ENCODE assay signal across 8 cellular contexts in the genomic region with DNA sequence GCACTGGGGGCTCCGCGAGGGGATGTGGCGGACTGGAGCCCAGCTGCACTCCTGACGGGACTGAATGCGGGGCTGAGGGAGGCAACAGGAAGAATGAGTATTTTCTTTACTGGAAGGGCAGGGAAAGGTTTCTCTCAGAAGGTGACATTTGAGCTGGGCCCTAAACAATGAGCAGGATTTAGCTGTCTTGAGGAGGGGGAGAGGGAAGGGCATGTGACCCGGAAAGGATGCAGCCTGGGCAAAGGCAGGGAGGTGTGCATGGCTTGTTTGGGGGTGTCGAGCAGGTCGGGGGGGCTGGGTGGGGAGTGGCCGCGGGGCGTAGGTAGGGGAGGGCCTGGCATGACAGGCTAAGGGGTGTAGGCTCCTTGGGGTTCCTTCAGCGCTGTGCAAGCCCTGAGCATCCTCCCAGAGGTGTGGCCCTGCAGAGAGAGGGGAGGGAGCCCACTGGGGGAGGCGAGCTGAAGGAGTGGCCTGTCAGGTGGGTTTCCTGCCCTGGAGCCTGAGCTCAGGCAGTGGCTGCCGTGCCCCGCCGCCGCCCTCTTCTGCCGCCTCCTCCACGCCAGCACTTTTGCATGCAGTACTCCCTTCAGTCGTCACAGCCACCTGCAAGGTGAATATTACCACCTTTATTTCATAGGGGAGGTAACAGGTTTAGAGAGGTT.
DNase-seq lines count a peak whose midpoint lies in the region; ATAC-seq lines count a peak whose summit lies in the region.

No MANE protein-coding gene starts in this region.

- H3K9ac ChIP-seq in BLaER1 treated with 17β-estradiol and CSF1 and Interleukin-3, amounts not matched to agents 10 nM and 100 nM = peak overlapping the region; percentile 81 to 95 (median 85)
- H3K9ac ChIP-seq in iPS-15b (ENCODE audit: low read depth, low read length) = no peak overlapping the region

- peak overlapping the region; percentile 88 to 99 (median 96) for H3K27ac ChIP-seq in BLaER1 treated with 17β-estradiol and CSF1 and Interleukin-3, amounts not matched to agents 10 nM and 100 nM

- H4K20me1 ChIP-seq in BLaER1 treated with 17β-estradiol and CSF1 and Interleukin-3, amounts not matched to agents 10 nM and 100 nM = no peaks in the 10 kb centered on the region

- H3K4me3 ChIP-seq in BLaER1 treated with 17β-estradiol and CSF1 and Interleukin-3, amounts not matched to agents 10 nM and 100 nM = peak overlapping the region; percentile 32 to 68 (median 59)
- H3K4me3 ChIP-seq in iPS-15b (ENCODE audit: low read depth, low read length) = peak overlapping the region; percentile 53

- DNase-seq in NK-92 (lab: John Stamatoyannopoulos, UW; ENCODE audit: unreplicated experiment) (peak; percentile 53), activated gamma-delta T cell (lab: John Stamatoyannopoulos, UW) (peak; percentile 54), middle frontal gyrus (ENCODE audit: extremely low spot score, low spot score) (no peak), SIG-M5 (lab: John Stamatoyannopoulos, UW) (no peak)
- DNase-seq in stimulated activated CD4-positive, alpha-beta T cell treated with anti-CD3 and anti-CD28 coated beads, Interleukin-2, amount 100 ng/mL, for 24 hours = peak; percentile 68 to 73

- no peaks in the 10 kb centered on the region for H3K9me3 ChIP-seq in BLaER1 treated with 17β-estradiol and CSF1 and Interleukin-3, amounts not matched to agents 10 nM and 100 nM (replicated peaks in 1 of 11)
- H3K9me3 ChIP-seq in iPS-15b (ENCODE audit: control insufficient read depth, insufficient read depth, low read length) = no peaks in the 10 kb centered on the region

- H3K4me1 ChIP-seq in BLaER1 treated with 17β-estradiol and CSF1 and Interleukin-3, amounts not matched to agents 10 nM and 100 nM = peaks cover 66 to 95% (median 74%) of the 10 kb centered on the region in 10 experiments
- H3K4me1 ChIP-seq in iPS-15b (ENCODE audit: control insufficient read depth, insufficient read depth, low read length) = peaks cover 16% of the 10 kb centered on the region

- no peaks in the 10 kb centered on the region for H3K27me3 ChIP-seq in BLaER1 treated with 17β-estradiol and CSF1 and Interleukin-3, amounts not matched to agents 10 nM and 100 nM
- H3K27me3 ChIP-seq in iPS-15b (ENCODE audit: control insufficient read depth, insufficient read depth, low read length) = no peaks in the 10 kb centered on the region

- H3K4me2 ChIP-seq in BLaER1 treated with 17β-estradiol and CSF1 and Interleukin-3, amounts not matched to agents 10 nM and 100 nM = peak overlapping the region; percentile 92 to 100 (median 97)

- peak; percentile 39 for ATAC-seq in GM21367 (IDR thresholded peaks at IDR 0.05; ENCODE audit: unreplicated experiment)

- no peaks in the 10 kb centered on the region for H3K36me3 ChIP-seq in BLaER1 treated with 17β-estradiol and CSF1 and Interleukin-3, amounts not matched to agents 10 nM and 100 nM
- no peaks in the 10 kb centered on the region for H3K36me3 ChIP-seq in iPS-15b (ENCODE audit: control insufficient read depth, insufficient read depth, low read length)

Comparison
In these comparisons a context has a peak if more than half of its experiments do, and no peak if none do; other contexts are left out.
1. DNase-seq: peak in NK-92 (single experiment), activated gamma-delta T cell (single experiment) and stimulated activated CD4-positive, alpha-beta T cell treated with anti-CD3 and anti-CD28 coated beads, Interleukin-2, amount 100 ng/mL, for 24 hours (2 of 2); none in middle frontal gyrus (single experiment) and SIG-M5 (single experiment).